In the genomic region with DNA sequence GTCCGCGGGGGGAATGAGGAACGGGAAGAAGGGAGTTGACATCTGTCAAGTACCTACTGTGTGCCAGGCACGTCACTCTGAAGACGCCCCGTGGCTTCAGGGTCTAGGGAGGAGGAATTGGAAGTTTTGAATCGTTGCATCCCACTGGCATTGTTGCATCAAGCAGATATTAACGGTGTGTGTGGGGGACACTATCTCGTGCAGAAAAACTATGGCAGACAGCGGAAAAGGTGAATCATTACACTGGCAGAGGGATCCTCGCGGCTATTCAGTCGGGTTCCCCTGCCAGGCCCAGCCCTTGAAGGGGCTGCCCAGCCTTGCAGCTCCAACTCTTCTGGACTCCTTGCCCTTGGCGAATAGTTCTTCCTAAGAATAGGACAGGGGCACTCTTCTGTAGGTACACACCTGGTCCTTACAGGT, we compare ENCODE assay signal across 9 cellular contexts. TPM values are rescaled to one million over a fixed set of nuclear protein-coding genes. Genes with fewer than 3 reads are reported as not detected.
DNase-seq lines count a peak whose midpoint lies in the region; ATAC-seq and TF ChIP-seq lines count a peak whose summit lies in the region.
"Had no signal": no experiment of that assay in that cellular context is flagged by ENCODE, and none has a peak within 500 bp of the region (broad histone marks: within the 10 kb centered on the region; RNA-seq: fewer than 3 reads in every experiment).

No MANE protein-coding gene starts in this region.

- H3K36me3 ChIP-seq in brain microvascular endothelial cell (replicated peaks): no peaks in the 10 kb centered on the region

- peaks cover 2% of the 10 kb centered on the region for H3K36me3 Mint-ChIP-seq in mesothelial cell of epicardium

- H3K27me3 Mint-ChIP-seq in mesothelial cell of epicardium (ENCODE audit: low read depth): no peaks in the 10 kb centered on the region

- H3K4me1 Mint-ChIP-seq in mesothelial cell of epicardium: peaks cover 33% of the 10 kb centered on the region

- H3K4me3 Mint-ChIP-seq in mesothelial cell of epicardium: peak overlapping the region; percentile 64

- H3K27ac Mint-ChIP-seq in mesothelial cell of epicardium: peak overlapping the region; percentile 65

- POLR2A ChIA-PET in AG04449 (lab: Yijun Ruan, JAX): interaction anchor here (0.6 kb wide), 1 partner anchor 8 kb away, joined by 3 read pairs; no protein-coding TSS in a partner anchor

- H3K27ac ChIP-seq in HL-60 (replicated peaks) (no peak overlapping the region), brain microvascular endothelial cell (no peak overlapping the region)

- CTCF ChIA-PET in AG04449 (lab: Yijun Ruan, JAX): interaction anchor here (0.7 to 1.5 kb wide), 6 partner anchors 9 to 109 kb away, joined by 3 to 9 read pairs (median 3); no protein-coding TSS in a partner anchor

- in situ Hi-C loops in brain microvascular endothelial cell (cut with HindIII; ENCODE audit: low pct_ligation_motif_present, low sequenced_read_pairs): no loop called here

- DNase-seq in AG04449 (ENCODE audit: low read depth, low spot score) (no peak), HL-60 (ENCODE audit: low read depth in 1 of 2, low spot score in 1 of 2) (peak in 1 of 2 experiments; percentile 22), brain microvascular endothelial cell (no peak), mesothelial cell of epicardium (ENCODE audit: low spot score in 2 of 2, unreplicated experiment in 2 of 2) (no peak), mesenteric fat pad (ENCODE audit: low spot score) (no peak), activated gamma-delta T cell treated with Interleukin-2 at 50 U/mL for 16 hours (no peak)
- DNase-seq: NCI-H774 had no signal

- peak overlapping the region; percentile 60 for H3K4me3 ChIP-seq in AG04449 (ENCODE audit: low read depth, low read length)
- H3K4me3 ChIP-seq in HL-60 (replicated peaks; ENCODE audit: insufficient read depth, low read length): peak overlapping the region; percentile 49
- H3K4me3 ChIP-seq in brain microvascular endothelial cell (ENCODE audit: low read depth, low read length): peak overlapping the region; percentile 61

- ATAC-seq in GM21737 (IDR thresholded peaks at IDR 0.05; ENCODE audit: unreplicated experiment) (no peak), GM18858 (IDR thresholded peaks at IDR 0.05; ENCODE audit: unreplicated experiment) (no peak)

- peaks cover 37% of the 10 kb centered on the region for H3K27me3 ChIP-seq in HL-60 (ENCODE audit: insufficient read depth, poor library complexity, severe bottlenecking)
- H3K27me3 ChIP-seq in brain microvascular endothelial cell (replicated peaks): no peaks in the 10 kb centered on the region

- H3K9me3 Mint-ChIP-seq in mesothelial cell of epicardium: peaks cover 4% of the 10 kb centered on the region

- TF ChIP-seq CTCF in AG04449 (IDR thresholded peaks at IDR 0.05; ENCODE audit: insufficient read depth, low read length, missing control alignments) (no peak), HL-60 (IDR thresholded peaks at IDR 0.05; ENCODE audit: insufficient read depth, low read length) (no peak), brain microvascular endothelial cell (IDR thresholded peaks at IDR 0.05; ENCODE audit: low read depth, low read length, missing control alignments) (no peak), mesothelial cell of epicardium (IDR thresholded peaks at IDR 0.05; ENCODE audit: unreplicated experiment) (no peak)

RNA-seq across cellular contexts. Expression of gene KIAA1549, which starts 1.0 kb away (rescaled TPM):
- total RNA-seq in mesothelial cell of epicardium (33.9 to 34.8 TPM (median 34.1 TPM) in 3 replicates), mesenteric fat pad (2.4 TPM)

RNA-seq across cellular contexts. Expression of gene ZC3HAV1L, which starts 53.6 kb away (rescaled TPM):
- 1.7 to 2.2 TPM (median 1.9 TPM) in 3 replicates for total RNA-seq in mesothelial cell of epicardium
- 13.6 TPM for total RNA-seq in mesenteric fat pad

Comparison
In these comparisons a context has a peak if more than half of its experiments do, and no peak if none do; other contexts are left out.
1. RNA of gene KIAA1549, which starts 1.0 kb away (total RNA-seq): 33.9 to 34.8 TPM in mesothelial cell of epicardium; 2.4 TPM in mesenteric fat pad (single experiment); every median in the first group is over 10 times any median in the second.
2. Peak in every context shown above with its lines, with median percentiles within 50 percentile points of each other: H3K4me3 ChIP-seq.